ENCODE assay signal across 14 cellular contexts in the genomic region with DNA sequence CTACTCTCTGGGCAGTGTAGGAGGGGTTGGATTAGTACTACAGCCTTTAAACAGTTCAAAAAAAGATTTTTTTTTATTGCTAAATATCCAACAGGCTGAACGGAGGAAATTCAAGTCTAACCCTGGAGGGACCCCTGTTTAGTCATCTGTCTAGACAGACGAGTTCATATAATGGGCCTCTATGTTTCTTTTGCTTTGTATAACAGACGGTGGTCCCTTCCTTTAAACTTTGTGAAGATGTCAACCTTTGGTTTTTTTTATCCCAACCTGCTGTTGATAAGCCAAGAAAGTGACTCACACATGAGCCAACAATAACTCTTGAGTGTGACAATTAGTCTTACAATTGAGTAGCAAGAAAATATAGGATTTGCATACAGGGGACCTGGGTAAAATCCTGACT. TPM values are rescaled to one million over a fixed set of nuclear protein-coding genes. Genes with fewer than 3 reads are reported as not detected.
DNase-seq lines count a peak whose midpoint lies in the region; ATAC-seq and TF ChIP-seq lines count a peak whose summit lies in the region.
"Had no signal": no experiment of that assay in that cellular context is flagged by ENCODE, and none has a peak within 500 bp of the region (broad histone marks: within the 10 kb centered on the region; RNA-seq: fewer than 3 reads in every experiment).

No MANE protein-coding gene starts in this region.

- BruUV-seq in PC-3 (replicated peaks; lab: Mats Ljungman, UMichigan) = no TSS peak

- no peaks in the 10 kb centered on the region for H3K9me2 ChIP-seq in PC-3 (replicated peaks; ENCODE audit: low read length)

- H3K4me1 ChIP-seq in PC-3 (ENCODE audit: insufficient read depth, low read length) (peaks cover 81% of the 10 kb centered on the region), endodermal cell (ENCODE audit: control insufficient read depth, insufficient read depth, low read length) (peaks cover 3% of the 10 kb centered on the region), ovary (ENCODE audit: insufficient read depth) (peaks cover 17% of the 10 kb centered on the region)

- H3F3A ChIP-seq in PC-3 (ENCODE audit: low read length, unreplicated experiment) = peaks cover 33% of the 10 kb centered on the region

- H3K9me3 ChIP-seq in PC-3 (ENCODE audit: low read length) (no peaks in the 10 kb centered on the region), endodermal cell (ENCODE audit: control insufficient read depth, low read length) (no peaks in the 10 kb centered on the region), ovary (no peaks in the 10 kb centered on the region)

- no peaks in the 10 kb centered on the region for H3K27me3 ChIP-seq in PC-3 (ENCODE audit: low read length)
- no peaks in the 10 kb centered on the region for H3K27me3 ChIP-seq in endodermal cell (ENCODE audit: control insufficient read depth, insufficient read depth, low read length, poor library complexity, severe bottlenecking)
- no peaks in the 10 kb centered on the region for H3K27me3 ChIP-seq in ovary

- H3K9ac ChIP-seq in PC-3 (ENCODE audit: low read length) (peak overlapping the region; percentile 48), endodermal cell (ENCODE audit: extremely low read depth, low read length, poor library complexity, severe bottlenecking) (no peak overlapping the region)

- H3K4me3 ChIP-seq in PC-3 (ENCODE audit: low read length) (peak overlapping the region; percentile 4; the same call in 1 of the 2 replicates), endodermal cell (ENCODE audit: low read length) (no peak overlapping the region), ovary (no peak overlapping the region)

- POLR2A ChIA-PET in PC-3 (lab: Charles Lee; ENCODE audit: unreplicated experiment) = no interaction called here

- intact Hi-C loops in PC-3 (cut with micrococcal nuclease) = loop anchor here (5.0 kb wide), 1 partner anchor 427 kb away; no protein-coding TSS in a partner anchor
- intact Hi-C loops in ovary (cut with DNase I) = no loop called here

- peaks cover 87% of the 10 kb centered on the region for H3K79me2 ChIP-seq in PC-3 (ENCODE audit: low read length)

- no peak for TF ChIP-seq EP300 in ovary (IDR thresholded peaks at IDR 0.05)

- H2AFZ ChIP-seq in PC-3 (ENCODE audit: low read length) = no peak overlapping the region

- H3K27me3 Mint-ChIP-seq in endodermal cell (ENCODE audit: insufficient read depth) = no peaks in the 10 kb centered on the region
- H3K27me3 Mint-ChIP-seq in nephron (ENCODE audit: low read depth) = no peaks in the 10 kb centered on the region
- H3K27me3 Mint-ChIP-seq in glutamatergic neuron (ENCODE audit: unreplicated experiment) = no peaks in the 10 kb centered on the region

- H3K9me3 Mint-ChIP-seq in endodermal cell = no peaks in the 10 kb centered on the region
- H3K9me3 Mint-ChIP-seq in nephron = no peaks in the 10 kb centered on the region
- H3K9me3 Mint-ChIP-seq in glutamatergic neuron (ENCODE audit: unreplicated experiment) = peaks cover 3% of the 10 kb centered on the region
- H3K9me3 Mint-ChIP-seq: natural killer cell had no signal

- H3K4me3 Mint-ChIP-seq in endodermal cell (no peak overlapping the region), nephron (peak overlapping the region in 2 of 3 experiments; percentile 4 to 42), glutamatergic neuron (ENCODE audit: unreplicated experiment) (no peak overlapping the region)
- H3K4me3 Mint-ChIP-seq: natural killer cell had no signal

- H3K27ac Mint-ChIP-seq in endodermal cell (no peak overlapping the region), nephron (peak overlapping the region; percentile 92 to 96 (median 94)), glutamatergic neuron (ENCODE audit: unreplicated experiment) (no peak overlapping the region)
- H3K27ac Mint-ChIP-seq: natural killer cell had no signal

- DNase-seq in COLO829 (ENCODE audit: low spot score) (peak; percentile 48), PC-3 (peak; percentile 85), endodermal cell (no peak), glutamatergic neuron (no peak), ovary (no peak), NCI-H748 (lab: John Stamatoyannopoulos, UW; ENCODE audit: unreplicated experiment) (no peak), HT-29 (ENCODE audit: low spot score) (no peak)
- DNase-seq: activated CD4-positive, alpha-beta T cell treated with anti-CD3 and anti-CD28 coated beads, Interleukin-2, amount 50 U/mL, for 1 hour; AML-193; HCEC 1CT; natural killer cell; NCI-H345; stimulated activated naive CD4-positive, alpha-beta T cell treated with Interleukin-2 at 50 U/mL for 16 hours had no signal

- H3K27ac ChIP-seq in PC-3 (ENCODE audit: low read length) (peak overlapping the region; percentile 91), endodermal cell (ENCODE audit: low read depth, low read length) (peak overlapping the region; percentile 58), ovary (no peak overlapping the region)

- H4K20me1 ChIP-seq in PC-3 (ENCODE audit: low read length) = no peaks in the 10 kb centered on the region

- no peaks in the 10 kb centered on the region for H3K36me3 Mint-ChIP-seq in endodermal cell (ENCODE audit: low read depth)
- H3K36me3 Mint-ChIP-seq in nephron (ENCODE audit: low read depth) = peaks cover 11% of the 10 kb centered on the region
- no peaks in the 10 kb centered on the region for H3K36me3 Mint-ChIP-seq in glutamatergic neuron (ENCODE audit: unreplicated experiment)
- H3K36me3 Mint-ChIP-seq: natural killer cell had no signal

- H3K36me3 ChIP-seq in PC-3 (ENCODE audit: low read depth, low read length) (peaks cover 7% of the 10 kb centered on the region; the same call in 1 of the 2 replicates), endodermal cell (ENCODE audit: control insufficient read depth, insufficient read depth, low read length) (no peaks in the 10 kb centered on the region), ovary (no peaks in the 10 kb centered on the region)

- TF ChIP-seq CTCF in PC-3 (conservative IDR thresholded peaks at IDR 0.05; ENCODE audit: low read depth, low read length) (no peak), endodermal cell (conservative IDR thresholded peaks at IDR 0.05) (no peak), nephron (IDR thresholded peaks at IDR 0.05; ENCODE audit: unreplicated experiment in 3 of 3) (no peak), glutamatergic neuron (IDR thresholded peaks at IDR 0.05; ENCODE audit: partially characterized antibody, unreplicated experiment) (no peak), ovary (IDR thresholded peaks at IDR 0.05) (no peak)

- WGBS in endodermal cell (ENCODE audit: insufficient coverage in 1 of 2, insufficient read length in 1 of 2), 2 experiments = 44 to 77% methylated on average over 2 to 3 of the region's 3 CpGs
- 46 to 59% (median 53%) methylated on average over 3 of the region's 3 CpGs for WGBS in ovary, 3 donors

- ATAC-seq in PC-3 = 0 out of 2 replicates have a peak, but pooled peaks have one; percentile 1
- ATAC-seq: natural killer cell had no signal

- TF ChIP-seq POLR2A in ovary (IDR thresholded peaks at IDR 0.05) = no peak

- H3K4me1 Mint-ChIP-seq in endodermal cell (peaks cover 10% of the 10 kb centered on the region), nephron (peaks cover 85% of the 10 kb centered on the region), glutamatergic neuron (ENCODE audit: low read depth, unreplicated experiment) (peaks cover 24% of the 10 kb centered on the region)

- peak overlapping the region; percentile 83 for H3K4me2 ChIP-seq in PC-3 (ENCODE audit: low read length)

- CTCF ChIA-PET in PC-3 (lab: Charles Lee) = no interaction called here

RNA-seq across cellular contexts. Expression of a gene that starts 29.8 kb away (rescaled TPM):
- 38.7 and 50.3 TPM in 2 replicates for total RNA-seq in PC-3 (2014; rRNA removed)
- total RNA-seq in endodermal cell = 1 to 10 TPM in 1 of 2 donors, under 1 TPM in 1; 0.11 to 1.2 TPM
- 16.2 TPM for polyA plus RNA-seq in endodermal cell (2013, experiment 1 of 2)
- polyA plus RNA-seq in endodermal cell (2013, experiment 2 of 2) = 17.1 TPM
- total RNA-seq in glutamatergic neuron (ENCODE audit: unreplicated experiment) = 2.0 TPM
- 10 to 100 TPM in 3 of 7 donors, 1 to 10 TPM in 4; 5.1 to 29.4 (median 9.3) TPM for total RNA-seq in ovary
- polyA plus RNA-seq in ovary = 10 to 100 TPM in 1 of 2 donors, 1 to 10 TPM in 1; 3.8 to 11.7 TPM
- total RNA-seq in HT-29 (2014; rRNA removed; shearing (Covaris generic)) = 2.3 and 2.5 TPM in 2 replicates

Comparison
In these comparisons a context has a peak if more than half of its experiments do, and no peak if none do; other contexts are left out.
1. DNase-seq: peak in COLO829 (single experiment) and PC-3 (single experiment); none in endodermal cell (single experiment), glutamatergic neuron (single experiment), ovary (0 of 5), NCI-H748 (single experiment) and HT-29 (single experiment).
2. H3K27ac ChIP-seq: peak in PC-3 (single experiment) and endodermal cell (single experiment); none in ovary (0 of 2).
3. H3K27ac Mint-ChIP-seq: peak in nephron (3 of 3); none in endodermal cell (single experiment) and glutamatergic neuron (single experiment).
4. H3K4me3 Mint-ChIP-seq: peak in nephron (2 of 3); none in endodermal cell (single experiment) and glutamatergic neuron (single experiment).